ENCODE assay signal across 14 cellular contexts in genomic region chr10:13769926-13770325, GRCh38.
DNase-seq lines count a peak whose midpoint lies in the region; ATAC-seq, FAIRE-seq and TF ChIP-seq lines count a peak whose summit lies in the region.
"Had no signal": no experiment of that assay in that cellular context is flagged by ENCODE, and none has a peak within 500 bp of the region (broad histone marks: within the 10 kb centered on the region; RNA-seq: fewer than 3 reads in every experiment).

No MANE protein-coding gene starts in this region.

- H3K4me2 ChIP-seq in hepatocyte, result no peak overlapping the region

- no peaks in the 10 kb centered on the region for H3K4me1 ChIP-seq in hepatocyte (ENCODE audit: insufficient read depth)
- H3K4me1 ChIP-seq: parathyroid adenoma, testis had no signal

- H3K36me3 Mint-ChIP-seq in activated B cell treated with CpG ODN at 0.5 μM for 24 hours (ENCODE audit: low read depth) (no peaks in the 10 kb centered on the region), osteocyte (ENCODE audit: unreplicated experiment) (peaks cover 49% of the 10 kb centered on the region)

- no peaks in the 10 kb centered on the region for H3K9me2 ChIP-seq in hepatocyte (replicated peaks; ENCODE audit: insufficient read depth)

- no peak overlapping the region for H3K27ac ChIP-seq in hepatocyte
- H3K27ac ChIP-seq: parathyroid adenoma, testis had no signal

- H3K4me3 ChIP-seq in hepatocyte, result no peak overlapping the region
- H3K4me3 ChIP-seq: testis had no signal

- H3K79me2 ChIP-seq in hepatocyte, result no peaks in the 10 kb centered on the region
- H3K79me2 ChIP-seq: parathyroid adenoma had no signal

- no peak overlapping the region for H3K27ac Mint-ChIP-seq in activated B cell treated with CpG ODN at 0.5 μM for 24 hours
- peak overlapping the region; percentile 38 for H3K27ac Mint-ChIP-seq in osteocyte (ENCODE audit: unreplicated experiment)

- H4K20me1 ChIP-seq in hepatocyte (ENCODE audit: insufficient read depth, poor library complexity, severe bottlenecking), result no peaks in the 10 kb centered on the region

- no peaks in the 10 kb centered on the region for H3K9me3 Mint-ChIP-seq in activated B cell treated with CpG ODN at 0.5 μM for 24 hours
- H3K9me3 Mint-ChIP-seq in osteocyte (ENCODE audit: unreplicated experiment), result no peaks in the 10 kb centered on the region

- ATAC-seq in GM18868 (IDR thresholded peaks at IDR 0.05; ENCODE audit: unreplicated experiment) (peak; percentile 77), activated B cell treated with CpG ODN at 0.5 μM for 24 hours (ENCODE audit: low read depth) (peak; percentile 58)

- no peaks in the 10 kb centered on the region for H3K27me3 ChIP-seq in hepatocyte
- H3K27me3 ChIP-seq: testis had no signal

- no peaks in the 10 kb centered on the region for H3K9me3 ChIP-seq in hepatocyte (ENCODE audit: low read depth)
- H3K9me3 ChIP-seq: testis had no signal

- CTCF ChIA-PET in activated B cell treated with CpG ODN at 0.5 μM for 24 hours (lab: Charles Lee), result no interaction called here

- no peak for FAIRE-seq in HTR-8/SVneo (lab: Jason Lieb, UNC)
- FAIRE-seq: colon had no signal

- WGBS in hepatocyte (ENCODE audit: low lambda C conversion rate, missing lambda C conversion rate), result 89% methylated on average over 8 of the region's 8 CpGs

- intact Hi-C loops in activated B cell treated with CpG ODN at 0.5 μM for 24 hours (cut with micrococcal nuclease), result no loop called here

- TF ChIP-seq CTCF in activated B cell treated with CpG ODN at 0.5 μM for 24 hours (IDR thresholded peaks at IDR 0.05) (no peak), osteocyte (IDR thresholded peaks at IDR 0.05) (no peak), GM20000 (IDR thresholded peaks at IDR 0.05; ENCODE audit: extremely low read depth, missing control alignments) (no peak), hepatocyte (IDR thresholded peaks at IDR 0.05; ENCODE audit: poor library complexity) (no peak)

- H3K27me3 Mint-ChIP-seq in activated B cell treated with CpG ODN at 0.5 μM for 24 hours (peaks cover 30% of the 10 kb centered on the region), osteocyte (ENCODE audit: unreplicated experiment) (no peaks in the 10 kb centered on the region)

- H2AFZ ChIP-seq in hepatocyte, result no peak overlapping the region
- H2AFZ ChIP-seq: parathyroid adenoma had no signal

- H3K4me1 Mint-ChIP-seq in activated B cell treated with CpG ODN at 0.5 μM for 24 hours (peaks cover 6% of the 10 kb centered on the region), osteocyte (ENCODE audit: unreplicated experiment) (peaks cover 18% of the 10 kb centered on the region)

- H3K4me3 Mint-ChIP-seq in activated B cell treated with CpG ODN at 0.5 μM for 24 hours (no peak overlapping the region), osteocyte (ENCODE audit: unreplicated experiment) (no peak overlapping the region)

- POLR2A ChIA-PET in activated B cell treated with CpG ODN at 0.5 μM for 24 hours (lab: Charles Lee), result interaction anchor here (1.4 kb wide), 1 partner anchor 57 kb away, joined by 4 read pairs; no protein-coding TSS in a partner anchor

- DNase-seq in HTR-8/SVneo (ENCODE audit: insufficient read length, low spot score), result peak; percentile 62
- DNase-seq in activated B cell treated with CpG ODN at 0.5 μM for 24 hours, result no peak
- DNase-seq in osteocyte (ENCODE audit: extremely low spot score, unreplicated experiment), result no peak
- no peak for DNase-seq in GM20000 (ENCODE audit: low spot score)
- no peak for DNase-seq in SW480 (ENCODE audit: low spot score)
- no peak for DNase-seq in hepatocyte (ENCODE audit: low spot score)
- DNase-seq in hippocampal formation (lab: John Stamatoyannopoulos, UW), result no peak
- DNase-seq: activated gamma-delta T cell treated with Interleukin-2 at 50 U/mL for 16 hours, H7, NCI-H1417, testis had no signal

- H3K36me3 ChIP-seq in hepatocyte (replicated peaks; ENCODE audit: insufficient read depth, low read depth), result no peaks in the 10 kb centered on the region
